Comparison of ENCODE assay signal across 14 cellular contexts in the genomic region with DNA sequence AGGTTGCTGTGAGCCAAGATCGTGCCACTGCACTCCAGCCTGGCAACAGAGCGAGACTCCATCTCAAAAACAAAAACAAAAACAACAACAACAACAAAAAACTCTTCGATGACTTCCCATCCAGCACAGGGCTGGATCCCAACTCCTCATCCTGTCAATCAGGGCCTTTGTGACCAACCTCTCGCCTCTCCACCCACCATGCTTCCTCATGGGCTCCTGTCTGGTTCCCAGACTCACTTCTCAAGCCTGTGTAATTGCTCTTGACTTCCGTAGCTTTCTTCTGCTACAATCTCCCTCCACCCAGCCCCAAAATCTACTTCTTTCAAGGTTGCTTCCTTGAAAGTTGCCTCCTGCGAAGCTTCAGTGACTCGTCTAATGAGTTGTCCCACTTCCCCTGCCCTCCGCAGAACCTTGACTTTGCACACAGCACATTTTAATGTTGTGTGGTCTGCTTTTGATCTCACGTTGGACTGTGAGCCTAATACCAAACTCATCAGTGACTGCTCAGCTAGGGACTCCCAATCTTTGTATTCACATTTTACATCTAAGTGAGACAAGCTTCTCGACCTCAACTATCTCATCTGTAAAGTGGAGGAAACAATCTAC. TPM values are rescaled to one million over a fixed set of nuclear protein-coding genes. Genes with fewer than 3 reads are reported as not detected.
DNase-seq lines count a peak whose midpoint lies in the region; ATAC-seq and TF ChIP-seq lines count a peak whose summit lies in the region.
"Had no signal": no experiment of that assay in that cellular context is flagged by ENCODE, and none has a peak within 500 bp of the region (broad histone marks: within the 10 kb centered on the region; RNA-seq: fewer than 3 reads in every experiment).

No MANE protein-coding gene starts in this region.

- DNase-seq in activated CD4-positive, alpha-beta T cell treated with anti-CD3 and anti-CD28 coated beads, Interleukin-2, amount 10 ng/mL, durations not matched to agents 7 days and 5 days = no peak
- no peak for DNase-seq in activated CD4-positive, alpha-beta T cell treated with anti-CD3 and anti-CD28 coated beads, Interleukin-2, amount 50 U/mL, for 48 hours
- DNase-seq in HT1080 (ENCODE audit: low read depth) (peak; percentile 17), osteocyte (ENCODE audit: extremely low spot score, unreplicated experiment) (no peak), NCI-H2081 (lab: John Stamatoyannopoulos, UW) (no peak), AG08395 (ENCODE audit: low spot score) (no peak)
- DNase-seq in effector memory CD8-positive, alpha-beta T cell = no peak
- DNase-seq: esophagus squamous epithelium had no signal

- H3K36me3 Mint-ChIP-seq in activated CD4-positive, alpha-beta T cell treated with anti-CD3 and anti-CD28 coated beads, Interleukin-2, amount 10 ng/mL, durations not matched to agents 7 days and 5 days (ENCODE audit: low read depth) = peaks cover 3% of the 10 kb centered on the region
- peaks cover 15% of the 10 kb centered on the region for H3K36me3 Mint-ChIP-seq in effector memory CD8-positive, alpha-beta T cell (ENCODE audit: insufficient read depth)
- H3K36me3 Mint-ChIP-seq in osteocyte (ENCODE audit: unreplicated experiment) = peaks cover 4% of the 10 kb centered on the region

- H3K27ac Mint-ChIP-seq in activated CD4-positive, alpha-beta T cell treated with anti-CD3 and anti-CD28 coated beads, Interleukin-2, amount 10 ng/mL, durations not matched to agents 7 days and 5 days = no peak overlapping the region
- peak overlapping the region in 1 of 2 donors; percentile 9 for H3K27ac Mint-ChIP-seq in effector memory CD8-positive, alpha-beta T cell
- H3K27ac Mint-ChIP-seq in osteocyte (ENCODE audit: unreplicated experiment) = no peak overlapping the region

- H3K4me3 Mint-ChIP-seq in activated CD4-positive, alpha-beta T cell treated with anti-CD3 and anti-CD28 coated beads, Interleukin-2, amount 10 ng/mL, durations not matched to agents 7 days and 5 days = peak overlapping the region; percentile 49
- peak overlapping the region; percentile 77 to 84 for H3K4me3 Mint-ChIP-seq in effector memory CD8-positive, alpha-beta T cell
- peak overlapping the region; percentile 66 for H3K4me3 Mint-ChIP-seq in osteocyte (ENCODE audit: unreplicated experiment)

- no peaks in the 10 kb centered on the region for H3K9me3 Mint-ChIP-seq in activated CD4-positive, alpha-beta T cell treated with anti-CD3 and anti-CD28 coated beads, Interleukin-2, amount 10 ng/mL, durations not matched to agents 7 days and 5 days
- no peaks in the 10 kb centered on the region for H3K9me3 Mint-ChIP-seq in effector memory CD8-positive, alpha-beta T cell
- no peaks in the 10 kb centered on the region for H3K9me3 Mint-ChIP-seq in osteocyte (ENCODE audit: unreplicated experiment)

- CTCF ChIA-PET in activated CD4-positive, alpha-beta T cell treated with anti-CD3 and anti-CD28 coated beads, Interleukin-2, amount 10 ng/mL, durations not matched to agents 7 days and 5 days (lab: Charles Lee) = interaction anchor here (1.2 to 1.8 kb wide), 4 partner anchors 8 to 34 kb away, joined by 3 to 5 read pairs (median 4); no protein-coding TSS in a partner anchor

- peaks cover 14% of the 10 kb centered on the region for H3K27me3 Mint-ChIP-seq in activated CD4-positive, alpha-beta T cell treated with anti-CD3 and anti-CD28 coated beads, Interleukin-2, amount 10 ng/mL, durations not matched to agents 7 days and 5 days
- H3K27me3 Mint-ChIP-seq in effector memory CD8-positive, alpha-beta T cell = no peaks in the 10 kb centered on the region
- no peaks in the 10 kb centered on the region for H3K27me3 Mint-ChIP-seq in osteocyte (ENCODE audit: unreplicated experiment)

- no peak for ATAC-seq in effector memory CD8-positive, alpha-beta T cell (replicated peaks)
- no peak for ATAC-seq in GM21737 (IDR thresholded peaks at IDR 0.05; ENCODE audit: unreplicated experiment)

- POLR2A ChIA-PET in activated CD4-positive, alpha-beta T cell treated with anti-CD3 and anti-CD28 coated beads, Interleukin-2, amount 10 ng/mL, durations not matched to agents 7 days and 5 days (lab: Charles Lee) = interaction anchor here (0.6 to 0.8 kb wide), 2 partner anchors 538 to 876 kb away, joined by 3 read pairs; no protein-coding TSS in a partner anchor

- no peak for TF ChIP-seq CTCF in osteocyte (IDR thresholded peaks at IDR 0.05)

- peaks cover 12% of the 10 kb centered on the region for H3K4me1 Mint-ChIP-seq in activated CD4-positive, alpha-beta T cell treated with anti-CD3 and anti-CD28 coated beads, Interleukin-2, amount 10 ng/mL, durations not matched to agents 7 days and 5 days
- peaks cover 11 to 22% of the 10 kb centered on the region in 2 donors for H3K4me1 Mint-ChIP-seq in effector memory CD8-positive, alpha-beta T cell (ENCODE audit: low read depth in 2 of 2)
- peaks cover 52% of the 10 kb centered on the region for H3K4me1 Mint-ChIP-seq in osteocyte (ENCODE audit: unreplicated experiment)

RNA-seq across cellular contexts. Expression of gene RASL10B, which starts 0.9 kb away (rescaled TPM):
- total RNA-seq in activated CD4-positive, alpha-beta T cell treated with anti-CD3 and anti-CD28 coated beads, Interleukin-2, amount 10 ng/mL, durations not matched to agents 7 days and 5 days = under 1 TPM; 0.15 to 0.37 TPM
- 6.8 and 7.6 TPM in 2 replicates for total RNA-seq in HT1080 (2014; rRNA removed; shearing (Covaris generic))
- 0.60 and 3.5 TPM in 2 replicates for polyA plus RNA-seq in HT1080 (2015; cell fraction: cytosol; rRNA removed)
- 0.73 and 0.91 TPM in 2 replicates for polyA plus RNA-seq in HT1080 (2015; cell fraction: nucleus; rRNA removed)
- total RNA-seq in osteocyte = 15.6 and 16.2 TPM in 2 replicates

RNA-seq across cellular contexts. Expression of gene GAS2L2, which starts 22.5 kb away (rescaled TPM):
- total RNA-seq in activated CD4-positive, alpha-beta T cell treated with anti-CD3 and anti-CD28 coated beads, Interleukin-2, amount 10 ng/mL, durations not matched to agents 7 days and 5 days = not detected
- 0.05 TPM in 1 of 2 replicates, not detected in the other for total RNA-seq in HT1080 (2014; rRNA removed; shearing (Covaris generic))
- polyA plus RNA-seq in HT1080 (2015; cell fraction: cytosol; rRNA removed) = 0.03 TPM in 1 of 2 replicates, not detected in the other
- polyA plus RNA-seq in HT1080 (2015; cell fraction: nucleus; rRNA removed) = 0.06 and 0.16 TPM in 2 replicates
- not detected in 2 replicates for total RNA-seq in osteocyte
- total RNA-seq: A673; esophagus squamous epithelium; liver; RPMI7951; T-helper 1 cell treated with Interleukin-12 subunit alpha and Interleukin-12 subunit beta and Interleukin-4 antibody, amounts not matched to agents 30 ng/mL and 1 ng/mL, for 36 hours had no signal
- polyA plus RNA-seq: liver had no signal

RNA-seq across cellular contexts. Expression of gene C17orf50, which starts 30.2 kb away (rescaled TPM):
- not detected for total RNA-seq in activated CD4-positive, alpha-beta T cell treated with anti-CD3 and anti-CD28 coated beads, Interleukin-2, amount 10 ng/mL, durations not matched to agents 7 days and 5 days
- not detected in 2 replicates for total RNA-seq in HT1080 (2014; rRNA removed; shearing (Covaris generic))
- not detected in 2 replicates for polyA plus RNA-seq in HT1080 (2015; cell fraction: cytosol; rRNA removed)
- polyA plus RNA-seq in HT1080 (2015; cell fraction: nucleus; rRNA removed) = not detected in 2 replicates
- total RNA-seq in osteocyte = not detected in 2 replicates
- total RNA-seq: A673; esophagus squamous epithelium; liver; omental fat pad; RPMI7951; T-helper 1 cell treated with Interleukin-12 subunit alpha and Interleukin-12 subunit beta and Interleukin-4 antibody, amounts not matched to agents 30 ng/mL and 1 ng/mL, for 36 hours had no signal
- polyA plus RNA-seq: liver had no signal
